Comparison of ENCODE assay signal across 25 cellular contexts in the genomic region with DNA sequence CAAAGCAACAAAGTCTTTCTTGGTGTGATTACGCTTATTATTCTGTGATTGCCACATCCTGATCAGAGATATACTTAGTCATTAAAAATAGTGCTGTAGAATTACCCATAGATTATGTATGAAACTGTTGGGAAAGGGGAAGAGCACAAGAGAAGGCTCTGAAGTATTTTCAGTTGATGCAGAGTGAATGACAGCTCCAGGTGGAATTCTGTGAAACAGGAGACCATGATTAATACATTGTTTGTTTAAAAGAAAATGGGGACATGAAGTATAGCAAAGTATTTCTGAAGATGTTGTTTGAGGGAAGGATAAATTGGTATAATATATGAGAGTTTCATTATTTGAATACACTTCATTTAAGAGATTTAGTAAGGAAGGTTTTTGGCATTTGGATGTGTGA.
"Had no signal": no experiment of that assay in that cellular context is flagged by ENCODE, and none has a peak within 500 bp of the region (broad histone marks: within the 10 kb centered on the region; RNA-seq: fewer than 3 reads in every experiment).

No MANE protein-coding gene starts in this region.

- DNase-seq: Karpas-422, KBM-7, MG63, NCI-H1048, NCI-H1105 treated with DMSO at 0.1 percent for 48 hours, NCI-H1436, NCI-H1694, NCI-H187, NCI-H2029 treated with DMSO at 0.1 percent for 48 hours, NCI-H2081 treated with DMSO at 0.1 percent for 48 hours, NCI-H2107, NCI-H2171, NCI-H226, NCI-H446 treated with DMSO at 0.1 percent for 48 hours, NCI-H510A treated with DMSO at 0.1 percent for 48 hours, NCI-H524 treated with DMSO at 0.1 percent for 48 hours, NCI-H526 treated with DMSO at 0.1 percent for 48 hours, NCI-H774, PC-9, SHP77, SIG-M5, T-cell had no signal

- ATAC-seq: Panc1, Right ventricle myocardium inferior, SK-N-SH treated with all-trans-retinoic acid at 6 μM for 48 hours, T-cell had no signal
